In the genomic region with DNA sequence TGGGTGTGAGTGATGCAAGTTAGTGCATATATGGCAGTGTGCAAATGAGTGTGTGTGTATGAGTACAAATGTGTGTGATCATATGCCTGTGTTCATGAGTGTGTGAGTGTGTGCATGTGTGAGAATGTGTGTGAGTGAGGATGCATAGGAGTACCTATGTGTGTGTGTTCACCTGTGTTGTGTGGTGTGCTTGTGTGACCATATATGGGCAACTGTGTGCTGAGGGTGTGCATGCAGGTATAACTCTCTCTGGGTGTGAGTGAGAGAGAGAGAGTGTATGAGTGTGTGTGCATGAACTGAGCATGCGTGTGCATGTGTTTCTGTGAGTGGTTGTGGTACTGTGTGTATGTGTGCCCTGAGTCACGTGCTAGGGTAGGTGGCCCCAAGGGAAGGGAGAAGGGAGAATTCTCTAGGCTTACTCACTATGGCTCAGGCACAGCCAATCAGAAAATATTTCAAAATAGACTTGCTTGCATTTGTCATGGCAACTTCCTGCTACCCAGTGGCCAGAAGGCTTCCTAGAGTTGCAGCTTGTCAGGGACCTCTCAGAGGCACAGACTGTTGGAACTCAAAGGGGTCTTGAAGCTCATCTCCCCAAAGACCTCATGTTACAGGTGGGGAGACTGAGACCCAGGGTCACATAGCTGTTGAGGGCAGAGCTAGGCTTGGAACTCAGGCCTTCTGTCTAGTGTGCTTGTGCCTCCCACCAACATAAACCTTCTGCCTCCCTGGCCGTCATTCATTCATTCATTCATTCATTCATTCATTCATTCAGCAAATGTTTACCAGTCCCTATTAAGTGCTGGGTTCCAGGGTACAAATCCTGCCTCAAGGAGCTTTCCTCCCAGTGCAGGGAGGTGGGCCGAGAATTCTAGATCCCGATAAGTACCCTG, we compare ENCODE assay signal across 9 cellular contexts. TPM values are rescaled to one million over a fixed set of nuclear protein-coding genes. Genes with fewer than 3 reads are reported as not detected.
DNase-seq lines count a peak whose midpoint lies in the region; ATAC-seq and TF ChIP-seq lines count a peak whose summit lies in the region.
"Had no signal": no experiment of that assay in that cellular context is flagged by ENCODE, and none has a peak within 500 bp of the region (broad histone marks: within the 10 kb centered on the region; RNA-seq: fewer than 3 reads in every experiment).

No MANE protein-coding gene starts in this region.

- no peak overlapping the region for H3K27ac Mint-ChIP-seq in endodermal cell

- H3K27me3 Mint-ChIP-seq in endodermal cell (ENCODE audit: insufficient read depth) = no peaks in the 10 kb centered on the region

- H3K36me3 ChIP-seq in endodermal cell (ENCODE audit: control insufficient read depth, insufficient read depth, low read length) = no peaks in the 10 kb centered on the region

- TF ChIP-seq CTCF in GM12865 (IDR thresholded peaks at IDR 0.05; ENCODE audit: insufficient read depth, low read depth, low read length, missing control alignments) = no peak
- no peak for TF ChIP-seq CTCF in endodermal cell (conservative IDR thresholded peaks at IDR 0.05)
- no peak for TF ChIP-seq CTCF in lower leg skin (IDR thresholded peaks at IDR 0.05)

- ATAC-seq in GM18868 (IDR thresholded peaks at IDR 0.05; ENCODE audit: unreplicated experiment) = no peak

- H3K4me1 ChIP-seq in endodermal cell (ENCODE audit: control insufficient read depth, insufficient read depth, low read length) = no peaks in the 10 kb centered on the region

- no peak overlapping the region for H3K4me3 Mint-ChIP-seq in endodermal cell

- H3K27me3 ChIP-seq in endodermal cell (ENCODE audit: control insufficient read depth, insufficient read depth, low read length, poor library complexity, severe bottlenecking) = no peaks in the 10 kb centered on the region

- DNase-seq in GM12865 (ENCODE audit: low read depth) = peak; percentile 22
- peak; percentile 38 for DNase-seq in NCI-H226
- peak; percentile 42 for DNase-seq in endodermal cell
- DNase-seq in pons (ENCODE audit: low spot score) = peak; percentile 24
- no peak for DNase-seq in NCI-H187 (lab: John Stamatoyannopoulos, UW)
- no peak for DNase-seq in lower leg skin (ENCODE audit: low spot score in 2 of 2)
- DNase-seq: activated CD4-positive, alpha-beta T cell treated with anti-CD3 and anti-CD28 coated beads, Interleukin-2, amount 50 U/mL, for 1 hour; NCI-H2029 treated with DMSO at 0.1 percent for 48 hours had no signal

- H3K9me3 Mint-ChIP-seq in endodermal cell = no peaks in the 10 kb centered on the region

- H3K27ac ChIP-seq in endodermal cell (ENCODE audit: low read depth, low read length) = no peak overlapping the region

- intact Hi-C loops in lower leg skin (cut with DNase I; ENCODE audit: low total_unique reads) = no loop called here

- no peak overlapping the region for H3K9ac ChIP-seq in endodermal cell (ENCODE audit: extremely low read depth, low read length, poor library complexity, severe bottlenecking)

- H3K4me3 ChIP-seq in GM12865 (ENCODE audit: low read depth, low read length) = no peak overlapping the region
- H3K4me3 ChIP-seq in endodermal cell (ENCODE audit: low read length) = no peak overlapping the region
- H3K4me3 ChIP-seq in lower leg skin (ENCODE audit: low read depth, poor library complexity, severe bottlenecking) = no peak overlapping the region

- TF ChIP-seq POLR2A in lower leg skin (IDR thresholded peaks at IDR 0.05) = no peak

- H3K9me3 ChIP-seq in endodermal cell (ENCODE audit: control insufficient read depth, low read length) = no peaks in the 10 kb centered on the region

- no peaks in the 10 kb centered on the region for H3K4me1 Mint-ChIP-seq in endodermal cell

- 88 to 89% methylated on average over 2 to 5 of the region's 5 CpGs for WGBS in endodermal cell (ENCODE audit: insufficient coverage in 1 of 2, insufficient read length in 1 of 2), 2 experiments
- WGBS in lower leg skin, 2 donors = 76 to 79% methylated on average over 5 of the region's 5 CpGs

- no peaks in the 10 kb centered on the region for H3K36me3 Mint-ChIP-seq in endodermal cell (ENCODE audit: low read depth)

RNA-seq across cellular contexts. Expression of a gene that starts 10.6 kb away (rescaled TPM):
- total RNA-seq in endodermal cell (10 to 100 TPM; 29.3 to 35.2 TPM), lower leg skin (10 to 100 TPM in 3 of 4 donors, 1 to 10 TPM in 1; 8.6 to 16.1 (median 15.5) TPM)
- 27.5 TPM for polyA plus RNA-seq in endodermal cell (2013, experiment 1 of 2)
- polyA plus RNA-seq in endodermal cell (2013, experiment 2 of 2) = 22.1 TPM

RNA-seq across cellular contexts. Expression of a gene that starts 20.2 kb away (rescaled TPM):
- 10 to 100 TPM; 19.9 to 26.6 TPM for total RNA-seq in endodermal cell
- polyA plus RNA-seq in endodermal cell (2013, experiment 1 of 2) = 14.3 TPM
- 15.7 TPM for polyA plus RNA-seq in endodermal cell (2013, experiment 2 of 2)
- total RNA-seq in lower leg skin = 10 to 100 TPM; 27.2 to 35.8 (median 31.4) TPM

Comparison
In these comparisons a context has a peak if more than half of its experiments do, and no peak if none do; other contexts are left out.
1. DNase-seq: peak in GM12865 (single experiment), NCI-H226 (single experiment), endodermal cell (single experiment) and pons (single experiment); none in NCI-H187 (0 of 2) and lower leg skin (0 of 2).